In the genomic region with DNA sequence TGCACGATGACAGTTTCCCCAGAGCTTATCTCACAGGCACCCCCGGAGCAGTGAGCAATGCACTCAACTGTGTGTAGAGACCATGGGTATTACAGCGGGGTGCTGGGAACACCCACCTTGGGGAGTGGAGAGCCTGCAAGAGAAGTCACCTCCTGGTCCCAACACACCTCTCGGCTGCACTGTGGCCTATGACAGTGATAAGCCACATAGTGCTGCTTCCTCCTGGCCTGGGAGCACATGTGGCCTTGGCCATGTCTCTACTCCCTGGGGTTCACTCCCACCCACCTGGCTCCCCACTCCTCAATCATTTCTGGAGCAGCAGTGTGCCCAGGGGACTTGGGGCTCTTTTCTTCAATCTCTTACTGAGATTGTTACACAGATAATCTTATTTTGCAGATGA, we compare ENCODE assay signal across 27 cellular contexts.
DNase-seq lines count a peak whose midpoint lies in the region; ATAC-seq, FAIRE-seq and TF ChIP-seq lines count a peak whose summit lies in the region.
"Had no signal": no experiment of that assay in that cellular context is flagged by ENCODE, and none has a peak within 500 bp of the region (broad histone marks: within the 10 kb centered on the region; RNA-seq: fewer than 3 reads in every experiment).

No MANE protein-coding gene starts in this region.

- H3K36me3 Mint-ChIP-seq in osteocyte (ENCODE audit: unreplicated experiment), result no peaks in the 10 kb centered on the region
- H3K36me3 Mint-ChIP-seq in stimulated activated effector memory CD8-positive, alpha-beta T cell treated with anti-CD3 and anti-CD28 coated beads, Interleukin-12 subunit alpha, Interleukin-12 subunit beta, amount 100 ng/mL, for 72 hours, result no peaks in the 10 kb centered on the region
- H3K36me3 Mint-ChIP-seq: CD14-positive monocyte; CD4-positive, alpha-beta memory T cell; CD4-positive, CD25-positive, alpha-beta regulatory T cell; CD8-positive, alpha-beta memory T cell had no signal

- H3K4me1 ChIP-seq in A673 (ENCODE audit: insufficient read depth, low read length, poor library complexity, severe bottlenecking) (peaks cover 25% of the 10 kb centered on the region), PC-3 (ENCODE audit: insufficient read depth, low read length) (no peaks in the 10 kb centered on the region), HepG2 (ENCODE audit: insufficient read depth, low read length) (no peaks in the 10 kb centered on the region)
- H3K4me1 ChIP-seq: BLaER1 treated with 17β-estradiol and CSF1 and Interleukin-3, amounts not matched to agents 10 nM and 100 nM had no signal

- no peak for TF ChIP-seq POLR2A in HepG2 (IDR thresholded peaks at IDR 0.05; ENCODE audit: insufficient read depth in 1 of 2, low read depth in 2 of 2, low read length in 2 of 2)

- no peak overlapping the region for H2AFZ ChIP-seq in PC-3 (ENCODE audit: low read length)
- no peak overlapping the region for H2AFZ ChIP-seq in HepG2 (ENCODE audit: low read length)

- H3K9me3 Mint-ChIP-seq in osteocyte (ENCODE audit: unreplicated experiment), result no peaks in the 10 kb centered on the region
- H3K9me3 Mint-ChIP-seq in stimulated activated effector memory CD8-positive, alpha-beta T cell treated with anti-CD3 and anti-CD28 coated beads, Interleukin-12 subunit alpha, Interleukin-12 subunit beta, amount 100 ng/mL, for 72 hours, result peaks cover 2% of the 10 kb centered on the region
- H3K9me3 Mint-ChIP-seq: CD4-positive, CD25-positive, alpha-beta regulatory T cell had no signal

- intact Hi-C loops in A673 (cut with micrococcal nuclease; ENCODE audit: unreplicated experiment), result no loop called here
- intact Hi-C loops in PC-3 (cut with micrococcal nuclease), result no loop called here
- intact Hi-C loops in HepG2 (cut with micrococcal nuclease; ENCODE audit: unreplicated experiment), result no loop called here

- H3K4me3 Mint-ChIP-seq in osteocyte (ENCODE audit: unreplicated experiment), result no peak overlapping the region
- H3K4me3 Mint-ChIP-seq in stimulated activated effector memory CD8-positive, alpha-beta T cell treated with anti-CD3 and anti-CD28 coated beads, Interleukin-12 subunit alpha, Interleukin-12 subunit beta, amount 100 ng/mL, for 72 hours, result no peak overlapping the region
- H3K4me3 Mint-ChIP-seq: B cell; CD14-positive monocyte; CD4-positive, alpha-beta memory T cell; CD4-positive, CD25-positive, alpha-beta regulatory T cell; CD8-positive, alpha-beta memory T cell had no signal

- H3K4me3 ChIP-seq in A673 (ENCODE audit: low read depth, low read length, poor library complexity, severe bottlenecking) (no peak overlapping the region), coronary artery (no peak overlapping the region), PC-3 (ENCODE audit: low read length) (no peak overlapping the region), HepG2 (replicated peaks in 1 of 3; ENCODE audit: insufficient read depth in 1 of 3, low read depth in 2 of 3, low read length in 3 of 3) (no peak overlapping the region)
- H3K4me3 ChIP-seq: BLaER1 treated with 17β-estradiol and CSF1 and Interleukin-3, amounts not matched to agents 10 nM and 100 nM; GM12878 had no signal

- H3K4me1 Mint-ChIP-seq in osteocyte (ENCODE audit: unreplicated experiment), result no peaks in the 10 kb centered on the region
- H3K4me1 Mint-ChIP-seq in stimulated activated effector memory CD8-positive, alpha-beta T cell treated with anti-CD3 and anti-CD28 coated beads, Interleukin-12 subunit alpha, Interleukin-12 subunit beta, amount 100 ng/mL, for 72 hours, result no peaks in the 10 kb centered on the region
- H3K4me1 Mint-ChIP-seq: B cell; CD4-positive, alpha-beta memory T cell; CD4-positive, CD25-positive, alpha-beta regulatory T cell; CD8-positive, alpha-beta memory T cell had no signal

- in situ Hi-C loops in HepG2 (cut with HindIII; ENCODE audit: extremely low pct_ligation_motif_present, low pct_unique_long_range_greater_than_20kb), result no loop called here

- H3K9me3 ChIP-seq in A673 (ENCODE audit: low read depth, low read length, poor library complexity, severe bottlenecking) (no peaks in the 10 kb centered on the region), PC-3 (ENCODE audit: low read length) (no peaks in the 10 kb centered on the region), HepG2 (ENCODE audit: low read length) (no peaks in the 10 kb centered on the region)

- H3K27ac Mint-ChIP-seq in osteocyte (ENCODE audit: unreplicated experiment), result no peak overlapping the region
- no peak overlapping the region for H3K27ac Mint-ChIP-seq in stimulated activated effector memory CD8-positive, alpha-beta T cell treated with anti-CD3 and anti-CD28 coated beads, Interleukin-12 subunit alpha, Interleukin-12 subunit beta, amount 100 ng/mL, for 72 hours
- H3K27ac Mint-ChIP-seq: B cell; CD14-positive monocyte; CD4-positive, alpha-beta memory T cell; CD4-positive, CD25-positive, alpha-beta regulatory T cell; CD8-positive, alpha-beta memory T cell had no signal

- POLR2A ChIA-PET in A673 (lab: Charles Lee; ENCODE audit: low non-redundant PET) (no interaction called here), PC-3 (lab: Charles Lee; ENCODE audit: unreplicated experiment) (no interaction called here), HepG2 (lab: Yijun Ruan, JAX) (no interaction called here)

- 33% methylated on average over 4 of the region's 4 CpGs for WGBS in HepG2 (ENCODE audit: low lambda C conversion rate)

- TF ChIP-seq RAD21 in HepG2 (CRISPR knock-in tag; IDR thresholded peaks at IDR 0.05), result no peak

- peaks cover 10% of the 10 kb centered on the region for H3K36me3 ChIP-seq in A673 (ENCODE audit: insufficient read depth, low read length, poor library complexity, severe bottlenecking)
- no peaks in the 10 kb centered on the region for H3K36me3 ChIP-seq in PC-3 (ENCODE audit: low read depth, low read length)
- no peaks in the 10 kb centered on the region for H3K36me3 ChIP-seq in HepG2 (replicated peaks in 1 of 2; ENCODE audit: control insufficient read depth in 1 of 2, insufficient read depth in 2 of 2, low read length in 2 of 2)
- H3K36me3 ChIP-seq: BLaER1 treated with 17β-estradiol and CSF1 and Interleukin-3, amounts not matched to agents 10 nM and 100 nM had no signal

- FAIRE-seq in HepG2 (lab: Jason Lieb, UNC) (no peak), GM19239 (lab: Jason Lieb, UNC) (no peak)
- FAIRE-seq: A204.1, GM12878, GM12892, GM18507 had no signal

- H3K4me2 ChIP-seq in PC-3 (ENCODE audit: low read length), result no peak overlapping the region
- no peak overlapping the region for H3K4me2 ChIP-seq in HepG2 (ENCODE audit: low read depth, low read length)
- H3K4me2 ChIP-seq: BLaER1 treated with 17β-estradiol and CSF1 and Interleukin-3, amounts not matched to agents 10 nM and 100 nM had no signal

- BruUV-seq in A673 (replicated peaks; lab: Mats Ljungman, UMichigan) (no TSS peak), PC-3 (replicated peaks; lab: Mats Ljungman, UMichigan) (no TSS peak), HepG2 (replicated peaks; lab: Mats Ljungman, UMichigan) (no TSS peak)

- TF ChIP-seq CTCF in A673 (conservative IDR thresholded peaks at IDR 0.05; ENCODE audit: low read depth, low read length) (no peak), coronary artery (IDR thresholded peaks at IDR 0.05) (no peak), osteocyte (IDR thresholded peaks at IDR 0.05) (no peak), PC-3 (conservative IDR thresholded peaks at IDR 0.05; ENCODE audit: low read depth, low read length) (no peak), HepG2 (CRISPR knock-in tag; IDR thresholded peaks at IDR 0.05) (no peak)

- H3K9me2 ChIP-seq in PC-3 (replicated peaks; ENCODE audit: low read length), result no peaks in the 10 kb centered on the region

- peak overlapping the region; percentile 41 for H3K27ac ChIP-seq in A673 (ENCODE audit: low read depth, low read length, poor library complexity, severe bottlenecking)
- H3K27ac ChIP-seq in coronary artery, result no peak overlapping the region
- H3K27ac ChIP-seq in PC-3 (ENCODE audit: low read length), result no peak overlapping the region
- no peak overlapping the region for H3K27ac ChIP-seq in HepG2 (ENCODE audit: extremely low read length, insufficient read depth, low read length)
- H3K27ac ChIP-seq: BLaER1 treated with 17β-estradiol and CSF1 and Interleukin-3, amounts not matched to agents 10 nM and 100 nM had no signal

- H4K20me1 ChIP-seq in PC-3 (ENCODE audit: low read length) (no peaks in the 10 kb centered on the region), HepG2 (ENCODE audit: insufficient read depth, low read length) (no peaks in the 10 kb centered on the region)
- H4K20me1 ChIP-seq: BLaER1 treated with 17β-estradiol and CSF1 and Interleukin-3, amounts not matched to agents 10 nM and 100 nM had no signal

- H3K79me2 ChIP-seq in PC-3 (ENCODE audit: low read length) (no peaks in the 10 kb centered on the region), HepG2 (ENCODE audit: insufficient read depth, low read length) (no peaks in the 10 kb centered on the region)

- no peak overlapping the region for H3K9ac ChIP-seq in PC-3 (ENCODE audit: low read length)
- no peak overlapping the region for H3K9ac ChIP-seq in HepG2 (ENCODE audit: insufficient read depth, low read depth, low read length)
- H3K9ac ChIP-seq: BLaER1 treated with 17β-estradiol and CSF1 and Interleukin-3, amounts not matched to agents 10 nM and 100 nM had no signal

- H3K27me3 ChIP-seq in A673 (replicated peaks; ENCODE audit: insufficient read depth, low read depth, low read length, poor library complexity) (no peaks in the 10 kb centered on the region), PC-3 (ENCODE audit: low read length) (peaks cover 38% of the 10 kb centered on the region), HepG2 (ENCODE audit: control insufficient read depth in 1 of 2, insufficient read depth in 2 of 2, low read length in 2 of 2) (no peaks in the 10 kb centered on the region)
- H3K27me3 ChIP-seq: BLaER1 treated with 17β-estradiol and CSF1 and Interleukin-3, amounts not matched to agents 10 nM and 100 nM had no signal

- H3F3A ChIP-seq in PC-3 (ENCODE audit: low read length, unreplicated experiment), result no peaks in the 10 kb centered on the region

- CTCF ChIA-PET in A673 (lab: Charles Lee), result no interaction called here
- CTCF ChIA-PET in PC-3 (lab: Charles Lee), result no interaction called here
- CTCF ChIA-PET in HepG2 (lab: Yijun Ruan, JAX; ENCODE audit: low intra/inter-chr PET ratio, low total read pairs), result no interaction called here

- TF ChIP-seq EP300 in HepG2 (IDR thresholded peaks at IDR 0.05; ENCODE audit: low read depth in 2 of 2, low read length in 2 of 2) (no peak), HepG2 (CRISPR knock-in tag; IDR thresholded peaks at IDR 0.05; ENCODE audit: borderline replicate concordance) (no peak)

- DNase-seq in A673 (ENCODE audit: low spot score), result no peak
- peak; percentile 53 for DNase-seq in coronary artery (ENCODE audit: low spot score)
- peak; percentile 80 for DNase-seq in osteocyte (ENCODE audit: extremely low spot score, unreplicated experiment)
- DNase-seq in stimulated activated effector memory CD8-positive, alpha-beta T cell treated with anti-CD3 and anti-CD28 coated beads, Interleukin-12 subunit alpha, Interleukin-12 subunit beta, amount 100 ng/mL, for 72 hours (ENCODE audit: low spot score in 2 of 2), result no peak
- DNase-seq in PC-3, result no peak
- no peak for DNase-seq in C1 segment of cervical spinal cord (lab: John Stamatoyannopoulos, UW)
- DNase-seq in HepG2 (ENCODE audit: low spot score), result no peak
- no peak for DNase-seq in GM19239 (ENCODE audit: insufficient read length, low spot score)
- DNase-seq: 8988T; AML-193; CD4-positive, alpha-beta memory T cell; CD4-positive, CD25-positive, alpha-beta regulatory T cell; CD8-positive, alpha-beta memory T cell; COR-L47; DMS 273 treated with DMSO at 0.1 percent for 48 hours; DMS153; DMS79; DND-41; EL; GDM1 had no signal

- H3K27me3 Mint-ChIP-seq in osteocyte (ENCODE audit: unreplicated experiment), result no peaks in the 10 kb centered on the region
- H3K27me3 Mint-ChIP-seq: B cell; CD4-positive, alpha-beta memory T cell; CD4-positive, CD25-positive, alpha-beta regulatory T cell had no signal

- ATAC-seq in stimulated activated effector memory CD8-positive, alpha-beta T cell treated with anti-CD3 and anti-CD28 coated beads, Interleukin-12 subunit alpha, Interleukin-12 subunit beta, amount 100 ng/mL, for 72 hours, result peak; percentile 8
- no peak for ATAC-seq in PC-3
- ATAC-seq in HepG2, result no peak
- ATAC-seq: GM12878 had no signal

Comparison
In these comparisons a context has a peak if more than half of its experiments do, and no peak if none do; other contexts are left out.
1. DNase-seq: peak in coronary artery (single experiment) and osteocyte (single experiment); none in A673 (single experiment), stimulated activated effector memory CD8-positive, alpha-beta T cell treated with anti-CD3 and anti-CD28 coated beads, Interleukin-12 subunit alpha, Interleukin-12 subunit beta, amount 100 ng/mL, for 72 hours (0 of 2), PC-3 (single experiment), C1 segment of cervical spinal cord (0 of 14), HepG2 (single experiment) and GM19239 (single experiment).